ENCODE assay signal across 5 cellular contexts in genomic region chr11:6248897-6249296, GRCh38. TPM values are rescaled to one million over a fixed set of nuclear protein-coding genes. Genes with fewer than 3 reads are reported as not detected.
"Had no signal": no experiment of that assay in that cellular context is flagged by ENCODE, and none has a peak within 500 bp of the region (broad histone marks: within the 10 kb centered on the region; RNA-seq: fewer than 3 reads in every experiment).

No MANE protein-coding gene starts in this region.

RNA-seq across cellular contexts. Expression of gene CNGA4, which starts 10.0 kb away (rescaled TPM):
- total RNA-seq: HepG2, HT-29, HT1080 had no signal
- polyA plus RNA-seq: IgD-negative memory B cell had no signal

RNA-seq across cellular contexts. Expression of gene CCKBR, which starts 10.7 kb away (rescaled TPM):
- total RNA-seq: HepG2, HT-29, HT1080, IMR-90 had no signal
- polyA plus RNA-seq: HepG2, IgD-negative memory B cell, IMR-90 had no signal

RNA-seq across cellular contexts. Expression of gene C11orf42, which starts 43.5 kb away (rescaled TPM):
- total RNA-seq: HepG2, HT-29, HT1080, IMR-90 had no signal
- polyA plus RNA-seq: HepG2, IgD-negative memory B cell, IMR-90 had no signal

RNA-seq across cellular contexts. Expression of gene OR52W1, which starts 49.9 kb away (rescaled TPM):
- total RNA-seq: HepG2, HT-29, HT1080, IMR-90 had no signal
- polyA plus RNA-seq: HepG2, IgD-negative memory B cell, IMR-90 had no signal
